1 cellular context compared by ENCODE assay signal in genomic region chr14:73173092-73173735, GRCh38.
TF ChIP-seq lines count a peak whose summit lies in the region.

No MANE protein-coding gene starts in this region.

TF ChIP-seq in GM23338, 12 proteins besides CTCF, POLR2A, EP300 and RAD21 (continued from another document):
- TF ChIP-seq REST (IDR thresholded peaks at IDR 0.05; ENCODE audit: unreplicated experiment): no peak
- no peak for TF ChIP-seq EZH2phosphoT487 (IDR thresholded peaks at IDR 0.05; ENCODE audit: unreplicated experiment)
- no peak for TF ChIP-seq JUNB (IDR thresholded peaks at IDR 0.05; ENCODE audit: unreplicated experiment)
